Comparison of ENCODE assay signal across 8 cellular contexts in genomic region chr11:110376711-110377324, GRCh38. TPM values are rescaled to one million over a fixed set of nuclear protein-coding genes. Genes with fewer than 3 reads are reported as not detected.
DNase-seq lines count a peak whose midpoint lies in the region; ATAC-seq and TF ChIP-seq lines count a peak whose summit lies in the region.

No MANE protein-coding gene starts in this region.

- DNase-seq in AG09319 (ENCODE audit: extremely low read depth, low read depth): peak; percentile 28
- peak; percentile 97 for DNase-seq in HT-29 (ENCODE audit: low spot score)
- peak; percentile 84 for DNase-seq in NCI-H82 (lab: John Stamatoyannopoulos, UW)
- DNase-seq in amniotic stem cell (lab: John Stamatoyannopoulos, UW): peak; percentile 44
- DNase-seq in left cardiac atrium: peak; percentile 86
- peak; percentile 81 for DNase-seq in pulmonary artery endothelial cell (ENCODE audit: low read depth, low spot score)

- ATAC-seq in left cardiac atrium: peak; percentile 89 to 91
- ATAC-seq in GM19023 (IDR thresholded peaks at IDR 0.05; ENCODE audit: unreplicated experiment): no peak

- TF ChIP-seq CTCF in AG09319 (IDR thresholded peaks at IDR 0.05; ENCODE audit: low read depth, low read length) (peak; percentile 82), GM12874 (IDR thresholded peaks at IDR 0.05; ENCODE audit: insufficient read depth, low read depth, low read length) (peak; percentile 61)

- intact Hi-C loops in left cardiac atrium (cut with DNase I): loop anchor here in 1 of 2 donors (2.0 to 5.0 kb wide), 2 partner anchors 55 to 176 kb away; no protein-coding TSS in a partner anchor

RNA-seq across cellular contexts. Expression of gene FDX1, which starts 52.9 kb away (rescaled TPM):
- total RNA-seq in HT-29 (2014; rRNA removed; shearing (Covaris generic)): 5.3 and 7.5 TPM in 2 replicates
- total RNA-seq in left cardiac atrium: 10 to 100 TPM; 11.8 to 16.2 TPM
- total RNA-seq in pulmonary artery endothelial cell: 9.5 and 11.2 TPM in 2 replicates

Comparison
In these comparisons a context has a peak if more than half of its experiments do, and no peak if none do; other contexts are left out.
1. DNase-seq: peak in every context shown above with its lines; median percentile 97 in HT-29; 86 in left cardiac atrium; 84 in NCI-H82; 81 in pulmonary artery endothelial cell; 44 in amniotic stem cell; 28 in AG09319.